Comparison of ENCODE assay signal across 10 cellular contexts in the genomic region with DNA sequence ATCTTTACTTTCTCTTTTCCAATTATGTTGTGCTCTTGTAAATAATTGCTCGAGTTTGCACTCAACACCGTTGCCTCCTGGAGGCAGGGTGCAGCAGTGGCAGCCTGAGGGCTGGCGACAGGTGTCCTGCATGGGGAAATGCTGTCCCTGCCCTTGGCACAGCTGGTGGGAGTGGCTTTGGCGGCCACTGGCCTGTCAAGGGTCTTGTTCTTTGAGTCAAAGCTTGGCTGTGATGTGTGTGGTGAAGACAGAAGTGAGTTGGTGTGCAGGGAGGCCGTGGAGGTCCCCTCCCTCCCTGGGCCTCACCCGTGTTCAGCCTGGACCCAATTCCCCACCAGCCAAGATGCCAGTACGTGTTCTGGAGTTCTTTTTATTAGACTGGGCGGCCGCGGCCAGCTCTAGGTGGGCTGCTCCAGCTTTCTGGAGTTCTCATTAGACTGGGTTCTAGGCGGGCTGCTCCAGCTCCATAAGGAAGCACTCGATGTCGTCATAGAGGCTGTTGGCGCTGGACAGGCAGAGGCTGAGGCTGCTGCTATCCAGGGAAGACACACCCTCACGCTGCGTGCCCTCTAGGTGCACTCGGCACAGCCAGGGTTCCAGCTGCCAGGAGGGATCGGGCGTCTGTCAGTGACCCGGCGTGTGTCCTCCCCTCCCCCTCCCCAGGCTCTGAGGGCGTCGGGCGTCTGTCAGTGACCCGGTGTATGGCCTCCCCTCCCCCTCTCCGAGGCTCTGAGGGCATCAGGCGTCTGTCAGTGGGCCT. TPM values are rescaled to one million over a fixed set of nuclear protein-coding genes. Genes with fewer than 3 reads are reported as not detected.
DNase-seq lines count a peak whose midpoint lies in the region; ATAC-seq and TF ChIP-seq lines count a peak whose summit lies in the region.
"Had no signal": no experiment of that assay in that cellular context is flagged by ENCODE, and none has a peak within 500 bp of the region (broad histone marks: within the 10 kb centered on the region; RNA-seq: fewer than 3 reads in every experiment).

No MANE protein-coding gene starts in this region.

- H3K4me1 Mint-ChIP-seq in endodermal cell: no peaks in the 10 kb centered on the region

- TF ChIP-seq CTCF in endodermal cell (conservative IDR thresholded peaks at IDR 0.05) (peak; percentile 67), tibial nerve (IDR thresholded peaks at IDR 0.05) (no peak)

- 90 to 91% methylated on average over 14 to 27 of the region's 27 CpGs for WGBS in endodermal cell (ENCODE audit: insufficient coverage in 1 of 2, insufficient read length in 1 of 2), 2 experiments
- WGBS in tibial nerve, 2 donors: 78 to 79% methylated on average over 18 to 21 of the region's 27 CpGs

- no peak overlapping the region for H3K4me3 Mint-ChIP-seq in endodermal cell

- H3K9ac ChIP-seq in endodermal cell (ENCODE audit: extremely low read depth, low read length, poor library complexity, severe bottlenecking): no peak overlapping the region
- H3K9ac ChIP-seq: BLaER1 had no signal

- no peak for TF ChIP-seq EP300 in tibial nerve (IDR thresholded peaks at IDR 0.05)

- H3K36me3 ChIP-seq in endodermal cell (ENCODE audit: control insufficient read depth, insufficient read depth, low read length) (peaks cover 43% of the 10 kb centered on the region), tibial nerve (peaks cover 0 to 74% (median 24%) of the 10 kb centered on the region in 3 donors)

- H3K36me3 Mint-ChIP-seq in endodermal cell (ENCODE audit: low read depth): peaks cover 22% of the 10 kb centered on the region

- H3K4me1 ChIP-seq in endodermal cell (ENCODE audit: control insufficient read depth, insufficient read depth, low read length) (no peaks in the 10 kb centered on the region), tibial nerve (peaks cover 0 to 38% (median 17%) of the 10 kb centered on the region in 4 donors)

- H3K27me3 ChIP-seq in endodermal cell (ENCODE audit: control insufficient read depth, insufficient read depth, low read length, poor library complexity, severe bottlenecking) (no peaks in the 10 kb centered on the region), tibial nerve (no peaks in the 10 kb centered on the region)
- H3K27me3 ChIP-seq: BLaER1 had no signal

- H3K27me3 Mint-ChIP-seq in endodermal cell (ENCODE audit: insufficient read depth): no peaks in the 10 kb centered on the region

- H3K4me3 ChIP-seq in endodermal cell (ENCODE audit: low read length) (no peak overlapping the region), tibial nerve (no peak overlapping the region)
- H3K4me3 ChIP-seq: BLaER1 had no signal

- TF ChIP-seq POLR2A in tibial nerve (IDR thresholded peaks at IDR 0.05): no peak

- no peaks in the 10 kb centered on the region for H3K9me3 Mint-ChIP-seq in endodermal cell

- DNase-seq in NCI-H146 (lab: John Stamatoyannopoulos, UW) (peak; percentile 8), NCI-H146 treated with DMSO at 0.1 percent for 48 hours (lab: John Stamatoyannopoulos, UW; ENCODE audit: unreplicated experiment) (no peak), NCI-H2196 (lab: John Stamatoyannopoulos, UW; ENCODE audit: unreplicated experiment) (peak; percentile 64), endodermal cell (peak; percentile 86), renal cortical epithelial cell (ENCODE audit: low read depth) (peak; percentile 12), tibial nerve (ENCODE audit: low spot score in 2 of 2) (no peak)

- H3K9me3 ChIP-seq in endodermal cell (ENCODE audit: control insufficient read depth, low read length) (no peaks in the 10 kb centered on the region), tibial nerve (no peaks in the 10 kb centered on the region)
- H3K9me3 ChIP-seq: BLaER1 had no signal

- H3K27ac ChIP-seq in endodermal cell (ENCODE audit: low read depth, low read length): no peak overlapping the region
- peak overlapping the region in 1 of 4 donors; percentile 96 for H3K27ac ChIP-seq in tibial nerve
- H3K27ac ChIP-seq: BLaER1 had no signal

- peak overlapping the region; percentile 18 for H3K27ac Mint-ChIP-seq in endodermal cell

- no peak for ATAC-seq in HG02759 (IDR thresholded peaks at IDR 0.05; ENCODE audit: unreplicated experiment)
- ATAC-seq in GM19452 (IDR thresholded peaks at IDR 0.05; ENCODE audit: unreplicated experiment): no peak

RNA-seq across cellular contexts. Expression of a gene that starts 3.4 kb away (rescaled TPM):
- 10 to 100 TPM in 1 of 2 donors, 1 to 10 TPM in 1; 9.3 to 16.8 TPM for total RNA-seq in endodermal cell
- polyA plus RNA-seq in endodermal cell (2013, experiment 1 of 2): 12.8 TPM
- 12.0 TPM for polyA plus RNA-seq in endodermal cell (2013, experiment 2 of 2)
- total RNA-seq in renal cortical epithelial cell: 17.1 and 23.3 TPM in 2 replicates
- 10 to 100 TPM in 3 of 4 donors, 1 to 10 TPM in 1; 9.0 to 37.7 (median 27.5) TPM for total RNA-seq in tibial nerve

RNA-seq across cellular contexts. Expression of a gene that starts 12.4 kb away (rescaled TPM):
- total RNA-seq in endodermal cell (under 1 TPM; 0.13 to 0.27 TPM), renal cortical epithelial cell (0.15 TPM in 1 of 2 replicates, not detected in the other), tibial nerve (not detected)
- polyA plus RNA-seq in endodermal cell (2013, experiment 1 of 2): not detected
- polyA plus RNA-seq in endodermal cell (2013, experiment 2 of 2): not detected
- total RNA-seq: T-helper 1 cell treated with Interleukin-12 subunit alpha and Interleukin-12 subunit beta and Interleukin-4 antibody, amounts not matched to agents 30 ng/mL and 1 ng/mL, for 36 hours had no signal

RNA-seq across cellular contexts. Expression of a gene that starts 14.6 kb away (rescaled TPM):
- total RNA-seq in endodermal cell: 1 to 10 TPM; 3.9 to 6.1 TPM
- not detected for polyA plus RNA-seq in endodermal cell (2013, experiment 1 of 2)
- polyA plus RNA-seq in endodermal cell (2013, experiment 2 of 2): not detected
- total RNA-seq in renal cortical epithelial cell: not detected in 2 replicates
- not detected for total RNA-seq in tibial nerve
- total RNA-seq: T-helper 1 cell treated with Interleukin-12 subunit alpha and Interleukin-12 subunit beta and Interleukin-4 antibody, amounts not matched to agents 30 ng/mL and 1 ng/mL, for 36 hours had no signal

RNA-seq across cellular contexts. Expression of a gene that starts 24.7 kb away (rescaled TPM):
- total RNA-seq in endodermal cell (1 to 10 TPM; 1.8 to 2.7 TPM), renal cortical epithelial cell (0.10 TPM in 1 of 2 replicates, not detected in the other), tibial nerve (1 to 10 TPM in 1 of 4 donors, under 1 TPM in 2, not detected in 1; 0.84 to 2.5 (median 0.90) TPM)
- polyA plus RNA-seq in endodermal cell (2013, experiment 1 of 2): 2.9 TPM
- 2.5 TPM for polyA plus RNA-seq in endodermal cell (2013, experiment 2 of 2)

RNA-seq across cellular contexts. Expression of a gene that starts 36.1 kb away (rescaled TPM):
- total RNA-seq in endodermal cell: 10 to 100 TPM; 43.4 to 48.0 TPM
- polyA plus RNA-seq in endodermal cell (2013, experiment 1 of 2): 23.9 TPM
- 22.0 TPM for polyA plus RNA-seq in endodermal cell (2013, experiment 2 of 2)
- 27.4 and 40.9 TPM in 2 replicates for total RNA-seq in renal cortical epithelial cell
- total RNA-seq in tibial nerve: 10 to 100 TPM; 27.1 to 49.2 (median 34.9) TPM

Comparison
In these comparisons a context has a peak if more than half of its experiments do, and no peak if none do; other contexts are left out.
1. DNase-seq: peak in NCI-H146 (single experiment), NCI-H2196 (single experiment), endodermal cell (single experiment) and renal cortical epithelial cell (single experiment); none in NCI-H146 treated with DMSO at 0.1 percent for 48 hours (single experiment) and tibial nerve (0 of 2).